Comparison of ENCODE assay signal across 8 cellular contexts in the genomic region with DNA sequence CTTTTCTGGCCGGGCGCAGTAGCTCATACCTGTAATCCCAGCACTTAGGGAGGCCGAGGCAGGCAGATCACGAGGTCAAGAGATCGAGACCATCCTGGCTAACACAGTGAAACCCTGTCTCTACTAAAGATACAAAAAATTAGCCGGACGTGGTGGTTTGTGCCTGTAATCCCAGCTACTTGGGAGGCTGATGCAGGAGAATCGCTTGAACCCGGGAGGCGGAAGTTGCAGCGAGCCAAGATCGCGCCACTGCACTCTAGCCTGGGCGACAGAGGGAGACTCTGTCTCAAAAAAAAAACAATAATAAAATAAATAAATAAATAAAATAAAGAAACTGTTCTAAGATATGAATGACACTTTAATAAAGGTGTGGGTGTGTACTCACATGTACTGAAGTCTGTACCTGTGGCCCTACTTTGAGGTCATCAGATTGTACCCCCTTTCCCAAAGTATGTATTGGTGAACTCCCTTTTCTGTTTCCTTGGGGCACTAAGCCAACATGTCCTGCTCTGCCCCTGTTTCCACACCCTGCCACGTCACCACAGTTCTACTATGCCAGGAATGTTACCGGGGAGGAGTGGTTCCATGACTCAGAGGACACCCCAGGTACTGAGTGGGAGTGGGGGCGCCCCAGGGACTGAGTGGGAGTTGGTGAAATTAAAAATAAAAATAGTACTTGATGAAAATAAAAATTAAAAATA. TPM values are rescaled to one million over a fixed set of nuclear protein-coding genes. Genes with fewer than 3 reads are reported as not detected.
DNase-seq lines count a peak whose midpoint lies in the region; ATAC-seq, FAIRE-seq and TF ChIP-seq lines count a peak whose summit lies in the region.
"Not testable (repeated sequence)": the region's sequence is repeated elsewhere in the genome, so short reads cannot be mapped to it uniquely, and the experiment has no call there.

No MANE protein-coding gene starts in this region.

- H3K36me3 ChIP-seq in SJSA1; astrocyte (ENCODE audit: insufficient read depth, low read length); uterus: not testable (repeated sequence)

- TF ChIP-seq POLR2A in uterus (IDR thresholded peaks at IDR 0.05) = not testable (repeated sequence)

- H4K20me1 ChIP-seq in astrocyte (ENCODE audit: insufficient read depth, low read length) = not testable (repeated sequence)

- intact Hi-C loops in uterus (cut with DNase I; ENCODE audit: low total_unique reads) = loop anchor here (5.0 to 10.0 kb wide), 2 partner anchors 60 to 147 kb away; partner anchors contain the start of gene PSMD4

- DNase-seq in DMS 273 (lab: John Stamatoyannopoulos, UW; ENCODE audit: unreplicated experiment) = peak; percentile 95
- peak; percentile 44 for DNase-seq in HuH-7.5 (ENCODE audit: low spot score)
- DNase-seq in SJSA1 (ENCODE audit: low read depth in 1 of 2, low spot score in 2 of 2) = peak; percentile 79 to 93
- DNase-seq in astrocyte (ENCODE audit: low read depth) = peak; percentile 78
- peak; percentile 89 for DNase-seq in fibroblast of gingiva (ENCODE audit: low read depth)
- peak; percentile 65 for DNase-seq in left lobe of liver (ENCODE audit: low spot score)
- DNase-seq in pulmonary artery endothelial cell (ENCODE audit: low read depth, low spot score) = peak; percentile 48
- DNase-seq in uterus = peak; percentile 43 to 60

- H2AFZ ChIP-seq in astrocyte (ENCODE audit: low read depth, low read length) = peak overlapping the region; percentile 70

- H3K27me3 Mint-ChIP-seq in astrocyte (ENCODE audit: low read depth, unreplicated experiment) = not testable (repeated sequence)

- not testable (repeated sequence) for H3K36me3 Mint-ChIP-seq in astrocyte (ENCODE audit: low read depth, unreplicated experiment)

- H3K4me1 ChIP-seq in SJSA1 (replicated peaks) = peaks cover 23% of the 10 kb centered on the region
- H3K4me1 ChIP-seq in astrocyte (ENCODE audit: insufficient read depth, low read length) = peaks cover 10% of the 10 kb centered on the region
- not testable (repeated sequence) for H3K4me1 ChIP-seq in uterus

- not testable (repeated sequence) for H3K9me3 ChIP-seq in SJSA1 (replicated peaks); astrocyte (ENCODE audit: insufficient read depth, low read depth, low read length); uterus

- not testable (repeated sequence) for H3K27me3 ChIP-seq in SJSA1 (replicated peaks); astrocyte (ENCODE audit: insufficient read depth, low read length); uterus

- H3K9ac ChIP-seq in astrocyte (ENCODE audit: low read length) = peak overlapping the region; percentile 49

- ATAC-seq in left lobe of liver = not testable (repeated sequence)

- H3K4me1 Mint-ChIP-seq in astrocyte (ENCODE audit: low read depth, unreplicated experiment) = not testable (repeated sequence)

- peak overlapping the region; percentile 25 for H3K4me3 ChIP-seq in SJSA1
- H3K4me3 ChIP-seq in astrocyte (ENCODE audit: insufficient read depth, low read depth, low read length); uterus: not testable (repeated sequence)

- peak overlapping the region; percentile 58 for H3K4me2 ChIP-seq in astrocyte (ENCODE audit: low read length)

- not testable (repeated sequence) for H3K9me3 Mint-ChIP-seq in astrocyte (ENCODE audit: unreplicated experiment)

- FAIRE-seq in astrocyte (lab: Jason Lieb, UNC) = not testable (repeated sequence)

- H3K27ac Mint-ChIP-seq in astrocyte (ENCODE audit: unreplicated experiment) = peak overlapping the region; percentile 96

- H3K27ac ChIP-seq in SJSA1 = peak overlapping the region; percentile 90
- H3K27ac ChIP-seq in astrocyte (ENCODE audit: low read depth, low read length) = peak overlapping the region; percentile 83
- not testable (repeated sequence) for H3K27ac ChIP-seq in uterus

- peaks cover 16% of the 10 kb centered on the region for H3K79me2 ChIP-seq in astrocyte (ENCODE audit: insufficient read depth, low read length)

- H3K4me3 Mint-ChIP-seq in astrocyte (ENCODE audit: unreplicated experiment) = not testable (repeated sequence)

- not testable (repeated sequence) for TF ChIP-seq CTCF in astrocyte (IDR thresholded peaks at IDR 0.05; ENCODE audit: insufficient read depth, low read depth, low read length); uterus (IDR thresholded peaks at IDR 0.05)

RNA-seq across cellular contexts. Expression of gene PIP5K1A, which starts 3.3 kb away (rescaled TPM):
- 46.5 and 69.9 TPM in 2 replicates for total RNA-seq in SJSA1 (2014; rRNA removed; shearing (Covaris generic))
- total RNA-seq in astrocyte = 104 and 121 TPM in 2 replicates
- 12.0 TPM for total RNA-seq in left lobe of liver
- 61.1 and 73.7 TPM in 2 replicates for total RNA-seq in pulmonary artery endothelial cell
- total RNA-seq in uterus = 100 to 1,000 TPM in 2 of 4 donors, 10 to 100 TPM in 2; 66.8 to 240 (median 92.6) TPM

RNA-seq across cellular contexts. Expression of gene VPS72, which starts 5.0 kb away (rescaled TPM):
- 52.8 and 66.6 TPM in 2 replicates for total RNA-seq in SJSA1 (2014; rRNA removed; shearing (Covaris generic))
- 59.0 and 62.2 TPM in 2 replicates for total RNA-seq in astrocyte
- 14.4 TPM for total RNA-seq in left lobe of liver
- total RNA-seq in pulmonary artery endothelial cell = 63.3 and 65.7 TPM in 2 replicates
- total RNA-seq in uterus = 10 to 100 TPM; 22.3 to 53.5 (median 32.7) TPM

RNA-seq across cellular contexts. Expression of gene TMOD4, which starts 19.3 kb away (rescaled TPM):
- total RNA-seq in SJSA1 (2014; rRNA removed; shearing (Covaris generic)) = 1.2 TPM in 1 of 2 replicates, not detected in the other
- total RNA-seq in astrocyte (1.4 TPM in 1 of 2 replicates, not detected in the other), left lobe of liver (0.33 TPM), pulmonary artery endothelial cell (not detected in 2 replicates), uterus (under 1 TPM in 1 of 4 donors, not detected in 3; 0.26 TPM)

RNA-seq across cellular contexts. Expression of gene SCNM1, which starts 29.1 kb away (rescaled TPM):
- total RNA-seq in SJSA1 (2014; rRNA removed; shearing (Covaris generic)) = 52.9 and 62.9 TPM in 2 replicates
- total RNA-seq in astrocyte (64.3 and 66.5 TPM in 2 replicates), left lobe of liver (9.4 TPM), pulmonary artery endothelial cell (30.2 and 37.2 TPM in 2 replicates), uterus (100 to 1,000 TPM in 1 of 4 donors, 10 to 100 TPM in 2, 1 to 10 TPM in 1; 3.2 to 186 (median 21.3) TPM)

RNA-seq across cellular contexts. Expression of gene LYSMD1, which starts 29.3 kb away (rescaled TPM):
- 15.8 and 18.3 TPM in 2 replicates for total RNA-seq in SJSA1 (2014; rRNA removed; shearing (Covaris generic))
- total RNA-seq in astrocyte = 9.5 and 9.9 TPM in 2 replicates
- 3.9 TPM for total RNA-seq in left lobe of liver
- total RNA-seq in pulmonary artery endothelial cell = 3.1 and 5.6 TPM in 2 replicates
- total RNA-seq in uterus = 10 to 100 TPM in 2 of 4 donors, 1 to 10 TPM in 2; 6.4 to 32.9 (median 11.1) TPM

Comparison
In these comparisons a context has a peak if more than half of its experiments do, and no peak if none do; other contexts are left out.
1. DNase-seq: peak in every context shown above with its lines; median percentile 95 in DMS 273; 89 in fibroblast of gingiva; 86 in SJSA1; 78 in astrocyte; 65 in left lobe of liver; 52 in uterus; 48 in pulmonary artery endothelial cell; 44 in HuH-7.5.